ENCODE assay signal across 9 cellular contexts in the genomic region with DNA sequence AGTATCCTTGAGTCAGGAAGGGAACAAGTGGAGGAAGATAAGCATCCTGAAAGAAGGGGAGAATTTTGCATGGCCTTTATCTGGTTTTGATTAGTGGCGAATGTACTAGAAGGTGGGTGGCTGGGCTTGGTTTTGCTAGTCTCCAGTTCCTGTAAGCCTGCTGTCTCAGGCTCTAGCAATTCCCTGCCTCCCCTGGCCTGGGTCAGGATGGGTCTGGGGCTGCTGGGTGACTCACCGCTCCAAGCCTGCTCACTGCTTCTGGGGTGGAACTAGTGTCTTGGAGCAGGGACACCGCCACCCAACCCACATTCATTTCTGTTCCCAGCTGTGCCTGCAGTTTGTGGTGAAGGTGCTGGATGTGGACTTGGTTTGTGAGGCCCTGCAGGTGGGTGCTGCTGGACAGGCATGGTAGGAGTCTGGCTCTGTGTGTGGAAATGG. TPM values are rescaled to one million over a fixed set of nuclear protein-coding genes. Genes with fewer than 3 reads are reported as not detected.
A peak's percentile ranks its signal among the peaks of the same experiment; 100 is the strongest.
DNase-seq lines count a peak whose midpoint lies in the region; ATAC-seq, FAIRE-seq and TF ChIP-seq lines count a peak whose summit lies in the region.
"Had no signal": no experiment of that assay in that cellular context is flagged by ENCODE, and none has a peak within 500 bp of the region (broad histone marks: within the 10 kb centered on the region; RNA-seq: fewer than 3 reads in every experiment).

No MANE protein-coding gene starts in this region.

- H3K9ac ChIP-seq in GM23248: peak overlapping the region; percentile 97

- no peak overlapping the region for H2AFZ ChIP-seq in GM23248

- peaks cover 22% of the 10 kb centered on the region for H3K36me3 Mint-ChIP-seq in activated T-cell treated with anti-CD3 and anti-CD28 coated beads, Interleukin-2, amount 50 U/mL, for 4 hours (ENCODE audit: insufficient read depth)

- H3K4me1 ChIP-seq in GM23248 (ENCODE audit: insufficient read depth) (peaks cover 68% of the 10 kb centered on the region), heart left ventricle (peaks cover 3 to 79% (median 62%) of the 10 kb centered on the region in 12 donors), spleen (peaks cover 47 to 89% (median 78%) of the 10 kb centered on the region in 6 donors)

- no peaks in the 10 kb centered on the region for H3K9me3 Mint-ChIP-seq in activated T-cell treated with anti-CD3 and anti-CD28 coated beads, Interleukin-2, amount 50 U/mL, for 4 hours

- peak; percentile 84 for DNase-seq in GM23248
- no peak for DNase-seq in activated T-cell treated with anti-CD3 and anti-CD28 coated beads, Interleukin-2, amount 50 U/mL, for 4 hours
- DNase-seq in heart left ventricle: peak in 3 of 5 donors; percentile 37 to 61 (median 61)
- peak; percentile 74 for DNase-seq in spleen
- no peak for DNase-seq in germinal center (ENCODE audit: low spot score)
- no peak for DNase-seq in urothelium cell line (ENCODE audit: low spot score)
- no peak for DNase-seq in NCI-H2107 (lab: John Stamatoyannopoulos, UW)
- DNase-seq: foreskin melanocyte had no signal

- H3K27ac ChIP-seq in GM23248 (peak overlapping the region; percentile 100), heart left ventricle (peak overlapping the region in 9 of 12 donors; percentile 3 to 100 (median 99)), spleen (peak overlapping the region in 4 of 8 donors; percentile 96 to 99 (median 98))

- H3K4me3 Mint-ChIP-seq in activated T-cell treated with anti-CD3 and anti-CD28 coated beads, Interleukin-2, amount 50 U/mL, for 4 hours: peak overlapping the region; percentile 71

- H3K9me2 ChIP-seq in GM23248 (ENCODE audit: insufficient read depth): no peaks in the 10 kb centered on the region

- no peak for ATAC-seq in activated T-cell treated with anti-CD3 and anti-CD28 coated beads, Interleukin-2, amount 50 U/mL, for 4 hours
- ATAC-seq in heart left ventricle: no peak
- ATAC-seq in HG02870 (IDR thresholded peaks at IDR 0.05; ENCODE audit: unreplicated experiment): no peak

- H3F3A ChIP-seq in GM23248 (ENCODE audit: insufficient read depth): peaks cover 64% of the 10 kb centered on the region

- in situ Hi-C loops in GM23248 (cut with MboI): no loop called here

- FAIRE-seq in urothelium cell line (lab: Jason Lieb, UNC): no peak

- H3K79me2 ChIP-seq in GM23248 (ENCODE audit: insufficient read depth): peaks cover 27% of the 10 kb centered on the region

- no peak for TF ChIP-seq POLR2A in heart left ventricle (IDR thresholded peaks at IDR 0.05)
- no peak for TF ChIP-seq POLR2A in spleen (IDR thresholded peaks at IDR 0.05)

- intact Hi-C loops in heart left ventricle (cut with DNase I): loop anchor here in 1 of 10 donors (10.0 kb wide), 1 partner anchor 77 kb away; a partner anchor contains a TSS
- intact Hi-C loops in spleen (cut with DNase I; ENCODE audit: low total_unique reads): no loop called here

- H3K4me1 Mint-ChIP-seq in activated T-cell treated with anti-CD3 and anti-CD28 coated beads, Interleukin-2, amount 50 U/mL, for 4 hours (ENCODE audit: low read depth): peaks cover 71% of the 10 kb centered on the region

- H3K36me3 ChIP-seq in GM23248 (ENCODE audit: low read depth): peaks cover 6% of the 10 kb centered on the region; the same call in 1 of the 2 replicates
- peaks cover 0 to 18% (median 5%) of the 10 kb centered on the region in 9 donors for H3K36me3 ChIP-seq in heart left ventricle
- H3K36me3 ChIP-seq in spleen: peaks cover 0 to 3% (median under 1%) of the 10 kb centered on the region in 6 donors

- no peaks in the 10 kb centered on the region for H3K27me3 ChIP-seq in GM23248 (replicated peaks; ENCODE audit: insufficient read depth)
- no peaks in the 10 kb centered on the region for H3K27me3 ChIP-seq in heart left ventricle
- no peaks in the 10 kb centered on the region for H3K27me3 ChIP-seq in spleen (replicated peaks in 1 of 7)

- no peak for TF ChIP-seq CTCF in heart left ventricle (IDR thresholded peaks at IDR 0.05)
- TF ChIP-seq CTCF in spleen (IDR thresholded peaks at IDR 0.05 in 8 of 11, conservative IDR thresholded peaks at IDR 0.05 in 3 of 11): no peak

- no peaks in the 10 kb centered on the region for H3K27me3 Mint-ChIP-seq in activated T-cell treated with anti-CD3 and anti-CD28 coated beads, Interleukin-2, amount 50 U/mL, for 4 hours (ENCODE audit: low read depth)

- H3K4me3 ChIP-seq in GM23248 (no peak overlapping the region), heart left ventricle (peak overlapping the region in 1 of 12 donors; percentile 6), spleen (no peak overlapping the region)

- 2 to 4% methylated on average over 3 of the region's 3 CpGs for WGBS in GM23248 (ENCODE audit: low coverage in 1 of 2, low lambda C conversion rate in 2 of 2, missing lambda C conversion rate in 2 of 2), 2 experiments
- WGBS in heart left ventricle, 4 donors: 50 to 80% (median 74%) methylated on average over 3 of the region's 3 CpGs
- 67 to 89% (median 85%) methylated on average over 1 to 3 of the region's 3 CpGs for WGBS in spleen, 5 donors

- peak overlapping the region; percentile 92 for H3K4me2 ChIP-seq in GM23248 (ENCODE audit: unreplicated experiment)

- no peaks in the 10 kb centered on the region for H3K9me3 ChIP-seq in GM23248 (ENCODE audit: low read depth)
- H3K9me3 ChIP-seq in heart left ventricle: no peaks in the 10 kb centered on the region
- H3K9me3 ChIP-seq in spleen: no peaks in the 10 kb centered on the region

- H4K20me1 ChIP-seq in GM23248 (ENCODE audit: insufficient read depth): no peaks in the 10 kb centered on the region

RNA-seq across cellular contexts. Expression of a gene that starts 3.4 kb away (rescaled TPM):
- 8.0 and 12.0 TPM in 2 replicates for total RNA-seq in GM23248 (2014; rRNA removed; shearing (Covaris generic))
- polyA plus RNA-seq in GM23248 (2016; fragmentation: Nextera tagmentation; extraction: Ambion mirVana) (9.4 and 12.1 TPM in 2 replicates), heart left ventricle (1 to 10 TPM; 2.6 to 6.2 TPM), spleen (1 to 10 TPM in 2 of 3 donors, under 1 TPM in 1; 0.73 to 5.5 (median 1.1) TPM)
- total RNA-seq in activated T-cell treated with anti-CD3 and anti-CD28 coated beads, Interleukin-2, amount 50 U/mL, for 4 hours: 10 to 100 TPM in 1 of 3 donors, 1 to 10 TPM in 2; 8.2 to 14.0 (median 8.3) TPM
- total RNA-seq in heart left ventricle (1 to 10 TPM in 8 of 9 donors, under 1 TPM in 1; 0.56 to 7.4 (median 2.8) TPM), spleen (10 to 100 TPM in 1 of 7 donors, 1 to 10 TPM in 6; 2.8 to 11.9 (median 7.3) TPM)

RNA-seq across cellular contexts. Expression of a gene that starts 4.6 kb away (rescaled TPM):
- not detected in 2 replicates for total RNA-seq in GM23248 (2014; rRNA removed; shearing (Covaris generic))
- polyA plus RNA-seq in GM23248 (2016; fragmentation: Nextera tagmentation; extraction: Ambion mirVana) (0.52 and 0.59 TPM in 2 replicates), heart left ventricle (1 to 10 TPM in 1 of 2 donors, under 1 TPM in 1; 0.36 to 1.7 TPM), spleen (under 1 TPM; 0.15 to 0.58 (median 0.22) TPM)
- total RNA-seq in activated T-cell treated with anti-CD3 and anti-CD28 coated beads, Interleukin-2, amount 50 U/mL, for 4 hours: not detected
- total RNA-seq in heart left ventricle (1 to 10 TPM in 3 of 9 donors, under 1 TPM in 5, not detected in 1; 0.54 to 1.0 (median 0.82) TPM), spleen (1 to 10 TPM in 2 of 7 donors, under 1 TPM in 2, not detected in 3; 0.82 to 2.1 (median 1.1) TPM)

RNA-seq across cellular contexts. Expression of a gene that starts 11.6 kb away (rescaled TPM):
- 28.5 and 30.7 TPM in 2 replicates for total RNA-seq in GM23248 (2014; rRNA removed; shearing (Covaris generic))
- polyA plus RNA-seq in GM23248 (2016; fragmentation: Nextera tagmentation; extraction: Ambion mirVana): 29.8 and 30.2 TPM in 2 replicates
- total RNA-seq in activated T-cell treated with anti-CD3 and anti-CD28 coated beads, Interleukin-2, amount 50 U/mL, for 4 hours: 100 to 1,000 TPM; 186 to 239 (median 203) TPM
- 10 to 100 TPM in 2 of 9 donors, 1 to 10 TPM in 7; 4.5 to 17.9 (median 6.6) TPM for total RNA-seq in heart left ventricle
- 1 to 10 TPM; 5.8 to 6.9 TPM for polyA plus RNA-seq in heart left ventricle
- total RNA-seq in spleen: 10 to 100 TPM; 22.0 to 51.7 (median 33.1) TPM
- 10 to 100 TPM; 14.7 to 24.6 (median 24.3) TPM for polyA plus RNA-seq in spleen

RNA-seq across cellular contexts. Expression of a gene that starts 23.8 kb away (rescaled TPM):
- 0.32 and 0.76 TPM in 2 replicates for total RNA-seq in GM23248 (2014; rRNA removed; shearing (Covaris generic))
- polyA plus RNA-seq in GM23248 (2016; fragmentation: Nextera tagmentation; extraction: Ambion mirVana) (0.30 and 0.31 TPM in 2 replicates), heart left ventricle (under 1 TPM; 0.06 to 0.11 TPM), spleen (under 1 TPM; 0.32 to 0.89 (median 0.80) TPM)
- under 1 TPM; 0.53 to 0.63 (median 0.57) TPM for total RNA-seq in activated T-cell treated with anti-CD3 and anti-CD28 coated beads, Interleukin-2, amount 50 U/mL, for 4 hours
- total RNA-seq in heart left ventricle (under 1 TPM in 3 of 9 donors, not detected in 6; 0.09 to 0.32 (median 0.23) TPM), spleen (under 1 TPM in 4 of 7 donors, not detected in 3; 0.16 to 0.61 (median 0.30) TPM)

RNA-seq across cellular contexts. Expression of a gene that starts 31.3 kb away (rescaled TPM):
- total RNA-seq in GM23248 (2014; rRNA removed; shearing (Covaris generic)): 0.11 and 0.13 TPM in 2 replicates
- polyA plus RNA-seq in GM23248 (2016; fragmentation: Nextera tagmentation; extraction: Ambion mirVana): 0.05 and 0.11 TPM in 2 replicates
- 1 to 10 TPM; 1.4 to 1.9 (median 1.6) TPM for total RNA-seq in activated T-cell treated with anti-CD3 and anti-CD28 coated beads, Interleukin-2, amount 50 U/mL, for 4 hours
- under 1 TPM in 8 of 9 donors, not detected in 1; 0.21 to 0.85 (median 0.41) TPM for total RNA-seq in heart left ventricle
- under 1 TPM; 0.19 to 0.27 TPM for polyA plus RNA-seq in heart left ventricle
- total RNA-seq in spleen: 1 to 10 TPM; 1.0 to 1.5 (median 1.2) TPM
- polyA plus RNA-seq in spleen: 1 to 10 TPM in 2 of 3 donors, under 1 TPM in 1; 0.56 to 1.6 (median 1.3) TPM

Comparison
In these comparisons a context has a peak if more than half of its experiments do, and no peak if none do; other contexts are left out.
1. DNase-seq: peak in GM23248 (single experiment), heart left ventricle (3 of 5) and spleen (single experiment); none in activated T-cell treated with anti-CD3 and anti-CD28 coated beads, Interleukin-2, amount 50 U/mL, for 4 hours (single experiment), germinal center (single experiment), urothelium cell line (single experiment) and NCI-H2107 (single experiment).